In the genomic region with DNA sequence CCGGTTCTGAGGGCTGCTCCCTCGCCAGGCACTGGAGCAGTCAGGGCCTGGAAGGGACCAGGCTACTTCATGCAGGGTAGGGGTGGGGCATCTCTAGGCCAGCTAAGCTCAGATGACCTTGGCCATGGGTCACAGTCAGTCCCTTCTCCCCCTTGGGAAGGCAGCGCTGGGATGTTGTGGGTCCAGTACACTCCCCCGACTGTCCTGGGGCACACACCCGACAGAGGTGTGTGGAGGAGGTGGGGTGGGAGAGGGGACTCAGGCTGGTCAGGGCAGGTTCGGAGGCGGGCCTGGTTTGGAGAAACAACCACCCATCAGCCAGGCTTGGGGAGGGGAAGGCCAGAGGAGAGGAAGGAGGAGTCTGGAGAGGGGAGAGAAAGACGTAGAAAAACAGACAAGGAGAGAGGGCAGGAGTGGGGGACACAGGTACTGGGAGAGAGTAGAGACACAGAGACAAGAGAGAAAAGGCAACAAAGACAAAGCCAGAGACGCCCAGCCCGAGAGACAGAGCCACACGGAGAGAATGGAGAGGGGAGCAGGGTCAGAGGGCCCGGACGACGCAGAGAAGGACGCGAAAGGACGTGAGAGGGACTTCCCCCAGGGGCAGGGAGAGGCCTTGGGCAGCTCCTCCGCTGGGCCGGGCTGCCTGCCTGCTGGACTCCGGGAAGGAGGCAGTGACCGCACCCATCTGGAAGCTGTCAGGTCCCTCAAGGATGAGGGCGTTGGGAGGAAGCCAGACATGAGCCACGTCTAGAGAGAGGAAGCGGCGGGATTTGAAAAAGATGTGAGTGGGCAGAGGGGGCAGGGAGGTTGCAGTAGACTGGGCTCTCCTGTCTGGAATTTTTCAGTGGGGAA, we compare ENCODE assay signal across 10 cellular contexts. TPM values are rescaled to one million over a fixed set of nuclear protein-coding genes. Genes with fewer than 3 reads are reported as not detected.
DNase-seq lines count a peak whose midpoint lies in the region; ATAC-seq and TF ChIP-seq lines count a peak whose summit lies in the region.
"Had no signal": no experiment of that assay in that cellular context is flagged by ENCODE, and none has a peak within 500 bp of the region (broad histone marks: within the 10 kb centered on the region; RNA-seq: fewer than 3 reads in every experiment).

No MANE protein-coding gene starts in this region.

- no peaks in the 10 kb centered on the region for H3K27me3 ChIP-seq in right cardiac atrium (ENCODE audit: control insufficient read depth, insufficient read depth)

- no peak for TF ChIP-seq CTCF in GM13977 (IDR thresholded peaks at IDR 0.05; ENCODE audit: extremely low read depth, insufficient read depth, missing control alignments)

- in situ Hi-C loops in GM13977 (cut with MboI; ENCODE audit: low pct_unique_long_range_greater_than_20kb, low sequenced_read_pairs, unreplicated experiment): no loop called here

- 38% methylated on average over 25 of the region's 25 CpGs for WGBS in right cardiac atrium

- DNase-seq in EL (peak; percentile 93), astrocyte of the hippocampus (ENCODE audit: low read depth, low spot score) (peak; percentile 45), right cardiac atrium (peak; percentile 95 to 97 (median 96)), sciatic nerve (ENCODE audit: low spot score) (peak; percentile 91), retina (no peak), NCI-H1417 treated with DMSO at 0.1 percent for 48 hours (lab: John Stamatoyannopoulos, UW) (no peak), GM13977 (ENCODE audit: low spot score) (no peak)
- DNase-seq: amniotic stem cell; stimulated activated CD4-positive, alpha-beta T cell treated with anti-CD3 and anti-CD28 coated beads, Interleukin-4, amount 100 ng/mL, for 4 hours had no signal

- intact Hi-C loops in right cardiac atrium (cut with DNase I): no loop called here
- intact Hi-C loops in sciatic nerve (cut with DNase I): no loop called here

- H3K9me3 ChIP-seq in right cardiac atrium (ENCODE audit: control insufficient read depth, low read length): no peaks in the 10 kb centered on the region

- no peak overlapping the region for H3K4me3 ChIP-seq in right cardiac atrium (ENCODE audit: low read length)

- H3K4me1 ChIP-seq in right cardiac atrium (ENCODE audit: control insufficient read depth, insufficient read depth, low read length): peaks cover 2% of the 10 kb centered on the region

- ATAC-seq in right cardiac atrium (peak; percentile 96 to 97), sciatic nerve (peak; percentile 97), GM21529 (IDR thresholded peaks at IDR 0.05; ENCODE audit: unreplicated experiment) (no peak)

- H3K27ac ChIP-seq in right cardiac atrium (ENCODE audit: low read length): peak overlapping the region; percentile 28

RNA-seq across cellular contexts. Expression of a gene that starts 30.6 kb away (rescaled TPM):
- total RNA-seq in right cardiac atrium (10 to 100 TPM; 10.6 to 26.8 (median 15.3) TPM), sciatic nerve (48.8 TPM)
- 14.1 TPM for polyA plus RNA-seq in right cardiac atrium

Comparison
In these comparisons a context has a peak if more than half of its experiments do, and no peak if none do; other contexts are left out.
1. DNase-seq: peak in EL (single experiment), astrocyte of the hippocampus (single experiment), right cardiac atrium (3 of 3) and sciatic nerve (single experiment); none in retina (single experiment), NCI-H1417 treated with DMSO at 0.1 percent for 48 hours (single experiment) and GM13977 (single experiment).